ENCODE assay signal across 20 cellular contexts in the genomic region with DNA sequence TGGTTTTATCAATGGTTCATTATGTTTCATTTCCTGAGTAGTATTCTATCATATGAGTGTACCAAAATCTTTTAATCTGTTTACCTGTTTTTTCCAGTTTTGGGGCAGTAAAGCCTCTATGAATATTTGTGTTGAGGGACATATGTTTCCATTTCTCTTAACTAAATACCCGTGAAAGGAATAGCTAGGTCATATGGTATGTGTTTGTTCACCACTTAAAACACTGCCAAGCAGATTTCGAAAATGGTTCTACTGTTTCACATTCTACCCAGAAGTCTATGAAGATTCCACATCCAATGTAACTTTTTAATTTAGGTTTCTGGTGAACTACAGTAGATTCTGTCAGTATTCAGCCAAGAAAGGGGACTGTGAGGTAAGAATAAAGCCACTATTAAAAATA.
"Had no signal": no experiment of that assay in that cellular context is flagged by ENCODE, and none has a peak within 500 bp of the region (broad histone marks: within the 10 kb centered on the region; RNA-seq: fewer than 3 reads in every experiment).

No MANE protein-coding gene starts in this region.

- H3K4me3 ChIP-seq: hepatocyte, pancreas, tibial artery had no signal

- H3K27ac Mint-ChIP-seq: activated B cell treated with CpG ODN at 0.5 μM for 24 hours; activated CD8-positive, alpha-beta T cell treated with anti-CD3 and anti-CD28 coated beads for 36 hours; activated naive CD4-positive, alpha-beta T cell treated with anti-CD3 and anti-CD28 coated beads, Interleukin-2, amount 50 U/mL, for 72 hours; stimulated activated effector memory CD8-positive, alpha-beta T cell treated with anti-CD3 and anti-CD28 coated beads, Interleukin-12 subunit alpha, Interleukin-12 subunit beta, amount 100 ng/mL, for 72 hours; T-helper 2 cell treated with Interferon-gamma antibody and Interleukin-4, amounts not matched to agents 5 μg/mL and 100 μg/mL, for 36 hours had no signal

- H3K9me3 Mint-ChIP-seq: activated B cell treated with CpG ODN at 0.5 μM for 24 hours; activated CD8-positive, alpha-beta T cell treated with anti-CD3 and anti-CD28 coated beads for 36 hours; activated naive CD4-positive, alpha-beta T cell treated with anti-CD3 and anti-CD28 coated beads, Interleukin-2, amount 50 U/mL, for 72 hours; central memory CD8-positive, alpha-beta T cell had no signal

- H3K36me3 Mint-ChIP-seq: activated naive CD4-positive, alpha-beta T cell treated with anti-CD3 and anti-CD28 coated beads, Interleukin-2, amount 50 U/mL, for 72 hours; stimulated activated effector memory CD8-positive, alpha-beta T cell treated with anti-CD3 and anti-CD28 coated beads, Interleukin-12 subunit alpha, Interleukin-12 subunit beta, amount 100 ng/mL, for 72 hours had no signal

- H3K4me1 ChIP-seq: tibial artery had no signal

- H3K27me3 Mint-ChIP-seq: activated B cell treated with CpG ODN at 0.5 μM for 24 hours; activated CD8-positive, alpha-beta T cell treated with anti-CD3 and anti-CD28 coated beads for 36 hours; central memory CD8-positive, alpha-beta T cell had no signal

- H3K27ac ChIP-seq: brain microvascular endothelial cell, hepatocyte, pancreas, tibial artery had no signal

- FAIRE-seq: keratinocyte, pancreas, urothelium cell line had no signal

- DNase-seq: activated B cell treated with CpG ODN at 0.5 μM for 24 hours; activated CD4-positive, alpha-beta T cell treated with anti-CD3 and anti-CD28 coated beads for 48 hours; activated CD8-positive, alpha-beta T cell treated with anti-CD3 and anti-CD28 coated beads for 36 hours; activated gamma-delta T cell; activated T-cell treated with anti-CD3 and anti-CD28 coated beads, Interleukin-2, amount 50 U/mL, for 48 hours; anterior cingulate cortex; brain microvascular endothelial cell; cortex of kidney; effector memory CD4-positive, alpha-beta T cell; pancreas; stimulated activated CD4-positive, alpha-beta T cell treated with anti-CD3 and anti-CD28 coated beads, Interleukin-12 subunit alpha, Interleukin-12 subunit beta, amount 100 ng/mL, for 4 hours; tibial artery had no signal

- H3K27me3 ChIP-seq: brain microvascular endothelial cell, hepatocyte, pancreas, tibial artery had no signal

- H2AFZ ChIP-seq: hepatocyte had no signal

- H3K4me3 Mint-ChIP-seq: activated B cell treated with CpG ODN at 0.5 μM for 24 hours; activated CD8-positive, alpha-beta T cell treated with anti-CD3 and anti-CD28 coated beads for 36 hours; central memory CD8-positive, alpha-beta T cell; stimulated activated effector memory CD8-positive, alpha-beta T cell treated with anti-CD3 and anti-CD28 coated beads, Interleukin-12 subunit alpha, Interleukin-12 subunit beta, amount 100 ng/mL, for 72 hours; T-helper 2 cell treated with Interferon-gamma antibody and Interleukin-4, amounts not matched to agents 5 μg/mL and 100 μg/mL, for 36 hours had no signal

- H3K79me2 ChIP-seq: hepatocyte had no signal

- ATAC-seq: activated CD8-positive, alpha-beta T cell treated with anti-CD3 and anti-CD28 coated beads for 36 hours; activated naive CD4-positive, alpha-beta T cell treated with anti-CD3 and anti-CD28 coated beads, Interleukin-2, amount 50 U/mL, for 72 hours; left lobe of liver; pancreas; stimulated activated effector memory CD8-positive, alpha-beta T cell treated with anti-CD3 and anti-CD28 coated beads, Interleukin-12 subunit alpha, Interleukin-12 subunit beta, amount 100 ng/mL, for 72 hours had no signal

- H3K36me3 ChIP-seq: brain microvascular endothelial cell, pancreas, tibial artery had no signal

- H3K4me2 ChIP-seq: hepatocyte had no signal

- H3K4me1 Mint-ChIP-seq: activated B cell treated with CpG ODN at 0.5 μM for 24 hours; central memory CD8-positive, alpha-beta T cell; stimulated activated effector memory CD8-positive, alpha-beta T cell treated with anti-CD3 and anti-CD28 coated beads, Interleukin-12 subunit alpha, Interleukin-12 subunit beta, amount 100 ng/mL, for 72 hours had no signal

- H3K9me3 ChIP-seq: pancreas, tibial artery had no signal
